28 cellular contexts compared by ENCODE assay signal in the genomic region with DNA sequence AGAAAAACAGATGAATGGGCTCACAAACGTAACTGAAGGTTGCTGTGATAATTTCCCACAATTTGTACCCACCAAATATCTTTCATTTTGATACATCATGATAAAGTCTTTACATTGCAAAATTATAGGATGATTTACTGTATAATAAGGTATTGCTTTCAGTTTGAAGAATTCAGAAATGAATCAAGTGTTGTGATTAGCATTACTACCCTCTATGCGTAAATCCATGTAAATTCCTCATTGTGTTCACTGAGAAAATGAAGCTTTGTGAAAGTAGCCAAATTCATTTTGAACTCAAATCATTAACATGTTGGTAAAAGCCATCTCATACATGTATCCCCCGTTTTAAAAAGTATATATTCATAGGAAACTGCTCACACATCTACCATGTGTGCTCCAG.
A peak's percentile ranks its signal among the peaks of the same experiment; 100 is the strongest.
DNase-seq lines count a peak whose midpoint lies in the region; ATAC-seq and TF ChIP-seq lines count a peak whose summit lies in the region.
"Had no signal": no experiment of that assay in that cellular context is flagged by ENCODE, and none has a peak within 500 bp of the region (broad histone marks: within the 10 kb centered on the region; RNA-seq: fewer than 3 reads in every experiment).

No MANE protein-coding gene starts in this region.

- H3K9me3 ChIP-seq in OCI-LY1 (ENCODE audit: low read length), result no peaks in the 10 kb centered on the region
- H3K9me3 ChIP-seq in spleen, result no peaks in the 10 kb centered on the region
- H3K9me3 ChIP-seq: BLaER1, colonic mucosa, esophagus muscularis mucosa, right atrium auricular region, SJSA1 had no signal

- POLR2A ChIA-PET in activated naive CD8-positive, alpha-beta T cell treated with anti-CD3 and anti-CD28 coated beads, Interleukin-2, amount 10 ng/mL, durations not matched to agents 7 days and 5 days (lab: Charles Lee), result interaction anchor here (0.7 kb wide), 2 partner anchors 39 to 866 kb away, joined by 5 to 6 read pairs; no protein-coding TSS in a partner anchor

- DNase-seq in activated T-cell treated with anti-CD3 and anti-CD28 coated beads, Interleukin-2, amount 50 U/mL, for 72 hours, result no peak
- DNase-seq in activated T-cell treated with anti-CD3 and anti-CD28 coated beads for 4 hours (no peak), spleen (no peak), activated gamma-delta T cell (lab: John Stamatoyannopoulos, UW) (no peak), NOMO-1 treated with dmso at 0.1 percent for 144 hours (lab: John Stamatoyannopoulos, UW; ENCODE audit: unreplicated experiment) (no peak)
- DNase-seq in activated naive CD8-positive, alpha-beta T cell treated with anti-CD3 and anti-CD28 coated beads, Interleukin-2, amount 10 ng/mL, durations not matched to agents 7 days and 5 days, result no peak
- DNase-seq: ACHN; amygdala; colonic mucosa; EL; foreskin melanocyte; hippocampal formation; midbrain; NCI-H1048; NCI-H187; NCI-H526; stimulated activated CD4-positive, alpha-beta T cell treated with anti-CD3 and anti-CD28 coated beads, Interleukin-2, amount 100 ng/mL, for 48 hours; stimulated activated naive CD4-positive, alpha-beta T cell had no signal

- peaks cover 9% of the 10 kb centered on the region; the same call in 1 of the 2 replicates for H3K79me2 ChIP-seq in OCI-LY1 (ENCODE audit: insufficient read depth, low read length)
- H3K79me2 ChIP-seq: parathyroid adenoma had no signal

- peak overlapping the region; percentile 73 to 86 for H3K4me3 Mint-ChIP-seq in activated T-cell treated with anti-CD3 and anti-CD28 coated beads, Interleukin-2, amount 50 U/mL, for 72 hours
- no peak overlapping the region for H3K4me3 Mint-ChIP-seq in activated naive CD8-positive, alpha-beta T cell treated with anti-CD3 and anti-CD28 coated beads, Interleukin-2, amount 10 ng/mL, durations not matched to agents 7 days and 5 days
- H3K4me3 Mint-ChIP-seq: T-helper 2 cell treated with Interferon-gamma antibody and Interleukin-4, amounts not matched to agents 5 μg/mL and 100 μg/mL, for 36 hours had no signal

- no peaks in the 10 kb centered on the region for H3K9me2 ChIP-seq in OCI-LY1 (ENCODE audit: low read depth, low read length)

- peaks cover 5 to 6% of the 10 kb centered on the region in 2 donors for H3K9me3 Mint-ChIP-seq in activated T-cell treated with anti-CD3 and anti-CD28 coated beads, Interleukin-2, amount 50 U/mL, for 72 hours
- peaks cover 6% of the 10 kb centered on the region for H3K9me3 Mint-ChIP-seq in activated naive CD8-positive, alpha-beta T cell treated with anti-CD3 and anti-CD28 coated beads, Interleukin-2, amount 10 ng/mL, durations not matched to agents 7 days and 5 days

- TF ChIP-seq POLR2A in spleen (IDR thresholded peaks at IDR 0.05), result no peak

- peaks cover 44% of the 10 kb centered on the region for H3K4me1 ChIP-seq in OCI-LY1 (ENCODE audit: insufficient read depth, low read length, severe bottlenecking)
- H3K4me1 ChIP-seq in spleen, result peaks cover 5 to 53% (median 27%) of the 10 kb centered on the region in 6 donors
- H3K4me1 ChIP-seq: colonic mucosa, esophagus muscularis mucosa, parathyroid adenoma, right atrium auricular region, SJSA1 had no signal

- peaks cover 5 to 15% of the 10 kb centered on the region in 2 donors for H3K36me3 Mint-ChIP-seq in activated T-cell treated with anti-CD3 and anti-CD28 coated beads, Interleukin-2, amount 50 U/mL, for 72 hours (ENCODE audit: insufficient read depth in 2 of 2)
- peaks cover 35% of the 10 kb centered on the region for H3K36me3 Mint-ChIP-seq in activated naive CD8-positive, alpha-beta T cell treated with anti-CD3 and anti-CD28 coated beads, Interleukin-2, amount 10 ng/mL, durations not matched to agents 7 days and 5 days

- 78 to 86% (median 85%) methylated on average over 3 of the region's 3 CpGs for WGBS in spleen, 5 donors

- no peak overlapping the region for H3K4me3 ChIP-seq in OCI-LY1 (ENCODE audit: low read depth, low read length, poor library complexity, severe bottlenecking)
- H3K4me3 ChIP-seq in spleen, result no peak overlapping the region
- H3K4me3 ChIP-seq: BLaER1, colonic mucosa, esophagus muscularis mucosa, right atrium auricular region, SJSA1 had no signal

- ATAC-seq in activated T-cell treated with anti-CD3 and anti-CD28 coated beads, Interleukin-2, amount 50 U/mL, for 72 hours (replicated peaks in 1 of 2), result no peak
- ATAC-seq in activated naive CD8-positive, alpha-beta T cell treated with anti-CD3 and anti-CD28 coated beads, Interleukin-2, amount 10 ng/mL, durations not matched to agents 7 days and 5 days (ENCODE audit: low read depth), result no peak
- ATAC-seq in GM19463 (IDR thresholded peaks at IDR 0.05; ENCODE audit: unreplicated experiment), result no peak

- TF ChIP-seq CTCF in OCI-LY1 (IDR thresholded peaks at IDR 0.05; ENCODE audit: low read length) (no peak), spleen (IDR thresholded peaks at IDR 0.05 in 8 of 11, conservative IDR thresholded peaks at IDR 0.05 in 3 of 11) (no peak)

- H3K27ac ChIP-seq in OCI-LY1 (ENCODE audit: low read depth, low read length, poor library complexity, severe bottlenecking) (peak overlapping the region; percentile 88), spleen (peak overlapping the region; percentile 6 to 93 (median 82))
- H3K27ac ChIP-seq: colonic mucosa, esophagus muscularis mucosa, parathyroid adenoma, right atrium auricular region, SJSA1, VCaP had no signal

- intact Hi-C loops in spleen (cut with DNase I; ENCODE audit: low total_unique reads), result no loop called here

- no peaks in the 10 kb centered on the region for H4K20me1 ChIP-seq in OCI-LY1 (ENCODE audit: insufficient read depth, low read length)
- H4K20me1 ChIP-seq: BLaER1 had no signal

- H3F3A ChIP-seq in OCI-LY1 (ENCODE audit: insufficient read depth, low read length), result 0 out of 2 replicates have a peak, but pooled peaks cover 4% of the 10 kb centered on the region

- no peaks in the 10 kb centered on the region for H3K27me3 Mint-ChIP-seq in activated T-cell treated with anti-CD3 and anti-CD28 coated beads, Interleukin-2, amount 50 U/mL, for 72 hours (ENCODE audit: low read depth)
- no peaks in the 10 kb centered on the region for H3K27me3 Mint-ChIP-seq in activated naive CD8-positive, alpha-beta T cell treated with anti-CD3 and anti-CD28 coated beads, Interleukin-2, amount 10 ng/mL, durations not matched to agents 7 days and 5 days

- H3K9ac ChIP-seq in OCI-LY1 (ENCODE audit: low read length), result no peak overlapping the region
- H3K9ac ChIP-seq: BLaER1, parathyroid adenoma had no signal

- peak overlapping the region; percentile 83 for H3K27ac Mint-ChIP-seq in activated T-cell treated with anti-CD3 and anti-CD28 coated beads, Interleukin-2, amount 50 U/mL, for 72 hours
- H3K27ac Mint-ChIP-seq in activated naive CD8-positive, alpha-beta T cell treated with anti-CD3 and anti-CD28 coated beads, Interleukin-2, amount 10 ng/mL, durations not matched to agents 7 days and 5 days, result peak overlapping the region; percentile 44
- H3K27ac Mint-ChIP-seq: activated T-helper 2 cell treated with anti-CD3 and anti-CD28 coated beads, Interferon-gamma antibody, Interleukin-2, Interleukin-4, amounts not matched to agents 10 μg/mL and 5 μg/mL and 100 μg/mL, durations not matched to agents 14 hours and 24 hours and 36 hours had no signal

- H3K4me2 ChIP-seq in OCI-LY1 (ENCODE audit: low read length), result no peak overlapping the region; the same call in 1 of the 2 replicates
- H3K4me2 ChIP-seq: BLaER1 had no signal

- H3K36me3 ChIP-seq in OCI-LY1 (ENCODE audit: insufficient read depth, low read length), result peaks cover 8% of the 10 kb centered on the region
- H3K36me3 ChIP-seq in spleen, result peaks cover 0 to 84% (median 7%) of the 10 kb centered on the region in 6 donors
- H3K36me3 ChIP-seq: colonic mucosa had no signal

- H2AFZ ChIP-seq in OCI-LY1 (ENCODE audit: low read length), result no peak overlapping the region
- H2AFZ ChIP-seq: parathyroid adenoma had no signal

- H3K27me3 ChIP-seq in OCI-LY1 (ENCODE audit: insufficient read depth, low read length) (no peaks in the 10 kb centered on the region), spleen (replicated peaks in 1 of 7) (no peaks in the 10 kb centered on the region)
- H3K27me3 ChIP-seq: BLaER1, colonic mucosa, esophagus muscularis mucosa, right atrium auricular region, SJSA1 had no signal

- H3K4me1 Mint-ChIP-seq in activated T-cell treated with anti-CD3 and anti-CD28 coated beads, Interleukin-2, amount 50 U/mL, for 72 hours (ENCODE audit: low read depth), result peaks cover 86% of the 10 kb centered on the region
- peaks cover 22% of the 10 kb centered on the region for H3K4me1 Mint-ChIP-seq in activated naive CD8-positive, alpha-beta T cell treated with anti-CD3 and anti-CD28 coated beads, Interleukin-2, amount 10 ng/mL, durations not matched to agents 7 days and 5 days
